ENCODE assay signal across 16 cellular contexts in the genomic region with DNA sequence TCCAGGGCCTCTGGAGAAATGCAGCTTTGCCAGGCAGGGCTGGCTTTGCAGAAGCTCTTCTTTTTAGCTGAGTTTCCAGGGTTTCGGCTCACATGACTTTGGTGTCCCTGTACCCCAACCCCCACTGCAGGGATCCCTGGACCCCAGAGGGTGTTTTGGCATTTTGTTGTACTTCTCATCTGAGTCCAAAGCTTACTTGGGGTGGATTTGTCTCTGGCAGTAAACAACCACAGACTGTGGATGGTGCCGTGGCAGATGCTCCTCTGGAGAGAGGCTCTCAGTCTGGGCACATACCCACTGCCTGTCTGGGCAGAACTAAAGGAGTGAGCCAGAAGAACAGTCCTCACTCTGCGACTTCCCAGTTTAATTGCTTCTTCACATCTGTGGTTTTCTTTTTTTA.
"Had no signal": no experiment of that assay in that cellular context is flagged by ENCODE, and none has a peak within 500 bp of the region (broad histone marks: within the 10 kb centered on the region; RNA-seq: fewer than 3 reads in every experiment).

No MANE protein-coding gene starts in this region.

- H3K4me3 Mint-ChIP-seq: activated CD4-positive, alpha-beta memory T cell treated with anti-CD3 and anti-CD28 coated beads, Interleukin-2, amount 10 ng/mL, durations not matched to agents 7 days and 5 days; activated CD8-positive, alpha-beta memory T cell treated with anti-CD3 and anti-CD28 coated beads, Interleukin-2, amount 10 ng/mL, durations not matched to agents 7 days and 5 days; activated naive CD8-positive, alpha-beta T cell; nephron had no signal

- H3K9me3 ChIP-seq: gastroesophageal sphincter, psoas muscle, tibial artery had no signal

- ATAC-seq: activated CD8-positive, alpha-beta memory T cell treated with anti-CD3 and anti-CD28 coated beads, Interleukin-2, amount 10 ng/mL, durations not matched to agents 7 days and 5 days; esophagus mucosa; gastroesophageal sphincter; left cardiac atrium; psoas muscle; right cardiac atrium had no signal

- H3K4me1 Mint-ChIP-seq: activated CD4-positive, alpha-beta memory T cell treated with anti-CD3 and anti-CD28 coated beads, Interleukin-2, amount 10 ng/mL, durations not matched to agents 7 days and 5 days; activated CD8-positive, alpha-beta memory T cell treated with anti-CD3 and anti-CD28 coated beads, Interleukin-2, amount 10 ng/mL, durations not matched to agents 7 days and 5 days had no signal

- H3K27ac Mint-ChIP-seq: activated CD4-positive, alpha-beta memory T cell treated with anti-CD3 and anti-CD28 coated beads, Interleukin-2, amount 10 ng/mL, durations not matched to agents 7 days and 5 days; activated CD8-positive, alpha-beta memory T cell treated with anti-CD3 and anti-CD28 coated beads, Interleukin-2, amount 10 ng/mL, durations not matched to agents 7 days and 5 days; activated naive CD8-positive, alpha-beta T cell had no signal

- H3K9me3 Mint-ChIP-seq: activated CD4-positive, alpha-beta memory T cell treated with anti-CD3 and anti-CD28 coated beads, Interleukin-2, amount 10 ng/mL, durations not matched to agents 7 days and 5 days; nephron had no signal

- H3K36me3 ChIP-seq: gastroesophageal sphincter, tibial artery had no signal

- H3K27me3 ChIP-seq: gastroesophageal sphincter, tibial artery had no signal

- H3K4me3 ChIP-seq: coronary artery, gastroesophageal sphincter, psoas muscle, tibial artery had no signal

- DNase-seq: activated CD4-positive, alpha-beta memory T cell treated with anti-CD3 and anti-CD28 coated beads, Interleukin-2, amount 10 ng/mL, durations not matched to agents 7 days and 5 days; activated CD4-positive, alpha-beta T cell treated with anti-CD3 and anti-CD28 coated beads for 48 hours; activated CD4-positive, CD25-positive, alpha-beta regulatory T cell; activated CD8-positive, alpha-beta memory T cell treated with anti-CD3 and anti-CD28 coated beads, Interleukin-2, amount 10 ng/mL, durations not matched to agents 7 days and 5 days; left cardiac atrium; psoas muscle; right cardiac atrium; stimulated activated CD4-positive, alpha-beta T cell treated with anti-CD3 and anti-CD28 coated beads, Interleukin-2, amount 100 ng/mL, for 24 hours; stimulated activated naive CD4-positive, alpha-beta T cell treated with Interleukin-2 at 50 U/mL for 16 hours; T1000; tibial artery had no signal

- H3K36me3 Mint-ChIP-seq: activated CD8-positive, alpha-beta memory T cell treated with anti-CD3 and anti-CD28 coated beads, Interleukin-2, amount 10 ng/mL, durations not matched to agents 7 days and 5 days; activated naive CD8-positive, alpha-beta T cell had no signal

- H3K27me3 Mint-ChIP-seq: activated CD4-positive, alpha-beta memory T cell treated with anti-CD3 and anti-CD28 coated beads, Interleukin-2, amount 10 ng/mL, durations not matched to agents 7 days and 5 days; activated CD8-positive, alpha-beta memory T cell treated with anti-CD3 and anti-CD28 coated beads, Interleukin-2, amount 10 ng/mL, durations not matched to agents 7 days and 5 days had no signal

- H3K27ac ChIP-seq: coronary artery, gastroesophageal sphincter, psoas muscle, tibial artery had no signal

- H3K4me1 ChIP-seq: gastroesophageal sphincter, psoas muscle, tibial artery had no signal
